8 cellular contexts compared by ENCODE assay signal in genomic region chr5:161546463-161547301, GRCh38. TPM values are rescaled to one million over a fixed set of nuclear protein-coding genes. Genes with fewer than 3 reads are reported as not detected.
A peak's percentile ranks its signal among the peaks of the same experiment; 100 is the strongest.
DNase-seq lines count a peak whose midpoint lies in the region; ATAC-seq and TF ChIP-seq lines count a peak whose summit lies in the region.

TSS of gene GABRB2 (minus strand) at chr5:161546725. CDS start at chr5:161546643, 82 bp downstream.

- DNase-seq in activated CD4-positive, alpha-beta T cell treated with anti-CD3 and anti-CD28 coated beads for 48 hours: peak; percentile 56
- no peak for DNase-seq in activated CD4-positive, alpha-beta T cell treated with anti-CD3 and anti-CD28 coated beads, Interleukin-2, amount 50 U/mL, for 1 hour
- DNase-seq in M059J (ENCODE audit: low read depth) (peak; percentile 39), foreskin melanocyte (peak; percentile 19), DMS114 treated with DMSO at 0.1 percent for 48 hours (lab: John Stamatoyannopoulos, UW; ENCODE audit: unreplicated experiment) (no peak)
- DNase-seq in activated CD4-positive, alpha-beta memory T cell treated with anti-CD3 and anti-CD28 coated beads, Interleukin-2, amount 10 ng/mL, durations not matched to agents 7 days and 5 days: peak; percentile 40

- no peak for TF ChIP-seq EP300 in neural cell (conservative IDR thresholded peaks at IDR 0.05; ENCODE audit: poor library complexity, severe bottlenecking)

- no peaks in the 10 kb centered on the region for H4K20me1 ChIP-seq in neural cell (ENCODE audit: insufficient read depth)

- POLR2A ChIA-PET in activated CD4-positive, alpha-beta memory T cell treated with anti-CD3 and anti-CD28 coated beads, Interleukin-2, amount 10 ng/mL, durations not matched to agents 7 days and 5 days (lab: Charles Lee): no interaction called here

- H3K4me2 ChIP-seq in neural cell (ENCODE audit: low read length): peak within 1 kb of the TSS; percentile 60

- TF ChIP-seq CTCF in neural cell (IDR thresholded peaks at IDR 0.05; ENCODE audit: poor library complexity, severe bottlenecking): no peak

- peak within 1 kb of the TSS; percentile 90 for H3K9ac ChIP-seq in neural cell (ENCODE audit: low read length)

- peak; percentile 67 for ATAC-seq in GM21825 (IDR thresholded peaks at IDR 0.05; ENCODE audit: unreplicated experiment)

- peak within 1 kb of the TSS; percentile 76 for H3K4me3 ChIP-seq in neural cell (ENCODE audit: low read length)

- no peaks in the 10 kb centered on the region for H3K9me3 ChIP-seq in neural cell (ENCODE audit: low read length)

- no peaks in the 10 kb centered on the region for H3K9me3 Mint-ChIP-seq in activated CD4-positive, alpha-beta memory T cell treated with anti-CD3 and anti-CD28 coated beads, Interleukin-2, amount 10 ng/mL, durations not matched to agents 7 days and 5 days

- CTCF ChIA-PET in activated CD4-positive, alpha-beta memory T cell treated with anti-CD3 and anti-CD28 coated beads, Interleukin-2, amount 10 ng/mL, durations not matched to agents 7 days and 5 days (lab: Charles Lee): no interaction called here

- peak within 1 kb of the TSS; percentile 73 for H2AFZ ChIP-seq in neural cell (ENCODE audit: low read depth, low read length)

- no peaks in the 10 kb centered on the region for H3K36me3 ChIP-seq in neural cell (ENCODE audit: insufficient read depth, low read length)

- peak within 1 kb of the TSS; percentile 74 for H3K4me3 Mint-ChIP-seq in activated CD4-positive, alpha-beta memory T cell treated with anti-CD3 and anti-CD28 coated beads, Interleukin-2, amount 10 ng/mL, durations not matched to agents 7 days and 5 days

- peaks cover 18% of the 10 kb centered on the region for H3K27me3 ChIP-seq in neural cell (ENCODE audit: insufficient read depth, low read depth, low read length)

- TF ChIP-seq RAD21 in neural cell (conservative IDR thresholded peaks at IDR 0.05): peak; percentile 27

- peaks cover 51% of the 10 kb centered on the region for H3K27me3 Mint-ChIP-seq in activated CD4-positive, alpha-beta memory T cell treated with anti-CD3 and anti-CD28 coated beads, Interleukin-2, amount 10 ng/mL, durations not matched to agents 7 days and 5 days

- peaks cover 13% of the 10 kb centered on the region for H3K4me1 Mint-ChIP-seq in activated CD4-positive, alpha-beta memory T cell treated with anti-CD3 and anti-CD28 coated beads, Interleukin-2, amount 10 ng/mL, durations not matched to agents 7 days and 5 days

- H3K79me2 ChIP-seq in neural cell (replicated peaks; ENCODE audit: insufficient read depth, low read length): peaks cover 25% of the 10 kb centered on the region

- no peaks in the 10 kb centered on the region for H3K36me3 Mint-ChIP-seq in activated CD4-positive, alpha-beta memory T cell treated with anti-CD3 and anti-CD28 coated beads, Interleukin-2, amount 10 ng/mL, durations not matched to agents 7 days and 5 days (ENCODE audit: low read depth)

- peaks cover 3% of the 10 kb centered on the region for H3F3A ChIP-seq in neural cell (ENCODE audit: insufficient read depth, low read length, poor library complexity, severe bottlenecking)

- no peaks in the 10 kb centered on the region for H3K9me2 ChIP-seq in neural cell (ENCODE audit: insufficient read depth, low read length)

- peak within 1 kb of the TSS; percentile 90 for H3K27ac ChIP-seq in neural cell (ENCODE audit: low read length)

- no peak within 1 kb of the TSS for H3K27ac Mint-ChIP-seq in activated CD4-positive, alpha-beta memory T cell treated with anti-CD3 and anti-CD28 coated beads, Interleukin-2, amount 10 ng/mL, durations not matched to agents 7 days and 5 days

TF ChIP-seq in neural cell, 6 proteins besides CTCF, POLR2A, EP300 and RAD21:
- TF ChIP-seq REST (IDR thresholded peaks at IDR 0.05; ENCODE audit: borderline replicate concordance) (peak; percentile 36), POLR2AphosphoS5 (IDR thresholded peaks at IDR 0.05) (no peak), EZH2 (IDR thresholded peaks at IDR 0.05; ENCODE audit: borderline replicate concordance, insufficient read depth, low read length, poor library complexity, severe bottlenecking) (no peak), TAF1 (IDR thresholded peaks at IDR 0.05; ENCODE audit: low read depth) (peak; percentile 14), MXI1 (conservative IDR thresholded peaks at IDR 0.05; ENCODE audit: poor library complexity, severe bottlenecking) (peak; percentile 4), SMC3 (conservative IDR thresholded peaks at IDR 0.05; ENCODE audit: poor library complexity) (no peak)
TF ChIP-seq in neural cell: peak in this region for 3.

RNA-seq across cellular contexts. Expression of gene GABRB2, which starts in this region (rescaled TPM):
- not detected in 2 replicates for total RNA-seq in M059J (2014; rRNA removed; shearing (Covaris generic))
- not detected for total RNA-seq in activated CD4-positive, alpha-beta memory T cell treated with anti-CD3 and anti-CD28 coated beads, Interleukin-2, amount 10 ng/mL, durations not matched to agents 7 days and 5 days
- 101 and 106 TPM in 2 replicates for polyA plus RNA-seq in neural cell
- polyA minus RNA-seq in neural cell: 291 and 342 TPM in 2 replicates

Comparison
In these comparisons a context has a peak if more than half of its experiments do, and no peak if none do; other contexts are left out.
1. DNase-seq: peak in activated CD4-positive, alpha-beta T cell treated with anti-CD3 and anti-CD28 coated beads for 48 hours (single experiment) and foreskin melanocyte (single experiment); none in activated CD4-positive, alpha-beta T cell treated with anti-CD3 and anti-CD28 coated beads, Interleukin-2, amount 50 U/mL, for 1 hour (single experiment) and DMS114 treated with DMSO at 0.1 percent for 48 hours (single experiment).
2. Peak in DNase-seq in M059J; RNA of the gene not detected or under 1 TPM.
3. Peak in DNase-seq in activated CD4-positive, alpha-beta memory T cell treated with anti-CD3 and anti-CD28 coated beads, Interleukin-2, amount 10 ng/mL, durations not matched to agents 7 days and 5 days; RNA of the gene not detected or under 1 TPM.